Comparison of ENCODE assay signal across 8 cellular contexts in genomic region chr5:52282647-52283046, GRCh38.
"Had no signal": no experiment of that assay in that cellular context is flagged by ENCODE, and none has a peak within 500 bp of the region (broad histone marks: within the 10 kb centered on the region; RNA-seq: fewer than 3 reads in every experiment).

No MANE protein-coding gene starts in this region.

- DNase-seq: GOT3, H7, HFFc6 had no signal

- ATAC-seq: HCT116, HepG2 had no signal

- H3K36me3 ChIP-seq: HAP-1 had no signal

- H3K4me1 ChIP-seq: HAP-1 had no signal

- H3K9me3 ChIP-seq: HAP-1 had no signal

- FAIRE-seq: HepG2 had no signal

- H3K9ac ChIP-seq: GM23248 had no signal

- H2AFZ ChIP-seq: GM23248 had no signal

- H3K4me3 ChIP-seq: GM23248, HAP-1 had no signal

- H3K27ac ChIP-seq: GM23248, HL-60 had no signal
